In genomic region chr17:72719582-72720493, GRCh38 we compare ENCODE assay signal across 8 cellular contexts.
DNase-seq lines count a peak whose midpoint lies in the region; ATAC-seq lines count a peak whose summit lies in the region.

No MANE protein-coding gene starts in this region.

- peak; percentile 66 for ATAC-seq in GM21786 (IDR thresholded peaks at IDR 0.05; ENCODE audit: unreplicated experiment)

- DNase-seq in T-helper 9 cell (peak; percentile 21), brain pericyte (ENCODE audit: low read depth, low spot score) (peak; percentile 47), NCI-H82 (lab: John Stamatoyannopoulos, UW) (no peak), kidney tubule cell (ENCODE audit: low spot score) (no peak), dedifferentiated amniotic fluid mesenchymal stem cell (ENCODE audit: extremely low spot score) (no peak), NCI-H748 treated with DMSO at 0.1 percent for 48 hours (lab: John Stamatoyannopoulos, UW) (no peak)
- peak; percentile 12 for DNase-seq in stimulated activated CD8-positive, alpha-beta memory T cell treated with anti-CD3 and anti-CD28 coated beads, Interleukin-12 subunit alpha, Interleukin-12 subunit beta, amount 100 ng/mL, for 1 hour (ENCODE audit: low read depth)

Comparison
In these comparisons a context has a peak if more than half of its experiments do, and no peak if none do; other contexts are left out.
1. DNase-seq: peak in T-helper 9 cell (single experiment), brain pericyte (single experiment) and stimulated activated CD8-positive, alpha-beta memory T cell treated with anti-CD3 and anti-CD28 coated beads, Interleukin-12 subunit alpha, Interleukin-12 subunit beta, amount 100 ng/mL, for 1 hour (single experiment); none in NCI-H82 (single experiment), kidney tubule cell (single experiment), dedifferentiated amniotic fluid mesenchymal stem cell (single experiment) and NCI-H748 treated with DMSO at 0.1 percent for 48 hours (single experiment).